Comparison of ENCODE assay signal across 8 cellular contexts in genomic region chr17:20116683-20117309, GRCh38.
DNase-seq lines count a peak whose midpoint lies in the region; ATAC-seq and TF ChIP-seq lines count a peak whose summit lies in the region.

No MANE protein-coding gene starts in this region.

- no TSS peak for BruUV-seq in Panc1 (replicated peaks; lab: Mats Ljungman, UMichigan)

- no peaks in the 10 kb centered on the region for H3K79me2 ChIP-seq in GM23338 (replicated peaks; ENCODE audit: insufficient read depth)

- H3K4me2 ChIP-seq in GM23338 = no peak overlapping the region

- POLR2A ChIA-PET in Panc1 (lab: Charles Lee) = no interaction called here

- H3K36me3 ChIP-seq in GM23338 (ENCODE audit: insufficient read depth) = no peaks in the 10 kb centered on the region
- peaks cover 4% of the 10 kb centered on the region; the same call in 1 of the 2 replicates for H3K36me3 ChIP-seq in Panc1 (ENCODE audit: control insufficient read depth, insufficient read depth, low read length)

- DNase-seq in AML-193 (lab: John Stamatoyannopoulos, UW) (peak; percentile 54 to 57), GM23338 (ENCODE audit: low spot score) (peak; percentile 89), Panc1 (ENCODE audit: low read depth, low spot score) (no peak), activated T-helper 1 cell treated with Interleukin-2 at 50 U/mL for 16 hours (ENCODE audit: low read depth) (peak; percentile 9), fibroblast of the conjunctiva (ENCODE audit: low read depth) (peak; percentile 23), pons (ENCODE audit: low spot score) (peak; percentile 79), OCI-M2 (lab: John Stamatoyannopoulos, UW; ENCODE audit: unreplicated experiment) (no peak)

- H2AFZ ChIP-seq in GM23338 = no peak overlapping the region

- no peaks in the 10 kb centered on the region for H4K20me1 ChIP-seq in GM23338 (replicated peaks; ENCODE audit: insufficient read depth)

- H3K27ac Mint-ChIP-seq in GM23338 = no peak overlapping the region

- H3K9me3 Mint-ChIP-seq in GM23338 = no peaks in the 10 kb centered on the region

- intact Hi-C loops in Panc1 (cut with micrococcal nuclease; ENCODE audit: unreplicated experiment) = loop anchor here (2.0 kb wide), 1 partner anchor 124 kb away; no protein-coding TSS in a partner anchor

- H3K4me1 ChIP-seq in GM23338 (ENCODE audit: insufficient read depth) = 0 out of 2 replicates have a peak, but pooled peaks cover under 1% of the 10 kb centered on the region
- H3K4me1 ChIP-seq in Panc1 (ENCODE audit: control insufficient read depth, insufficient read depth, low read length) = no peaks in the 10 kb centered on the region

- no peak overlapping the region for H3K4me3 Mint-ChIP-seq in GM23338

- peaks cover under 1% of the 10 kb centered on the region for H3K27me3 Mint-ChIP-seq in GM23338 (ENCODE audit: insufficient read depth, low read depth, poor library complexity)

- H3K27ac ChIP-seq in GM23338 (ENCODE audit: low read depth) = no peak overlapping the region
- H3K27ac ChIP-seq in Panc1 (ENCODE audit: low read length) = no peak overlapping the region

- H3K27me3 ChIP-seq in GM23338 (ENCODE audit: insufficient read depth) = no peaks in the 10 kb centered on the region
- H3K27me3 ChIP-seq in Panc1 (ENCODE audit: control insufficient read depth, insufficient read depth, low read length) = no peaks in the 10 kb centered on the region

- H3K4me3 ChIP-seq in GM23338 = no peak overlapping the region
- H3K4me3 ChIP-seq in Panc1 (ENCODE audit: low read depth in 2 of 2, low read length in 2 of 2) = no peak overlapping the region

- H3K4me1 Mint-ChIP-seq in GM23338 = peaks cover 5% of the 10 kb centered on the region; the same call in 2 of the 3 replicates

- CTCF ChIA-PET in Panc1 (lab: Charles Lee) = interaction anchor here (1.2 kb wide), 1 partner anchor 124 kb away, joined by 6 read pairs; no protein-coding TSS in a partner anchor

- no peaks in the 10 kb centered on the region for H3K9me3 ChIP-seq in Panc1 (ENCODE audit: control insufficient read depth, insufficient read depth, low read depth, low read length)

- ATAC-seq in GM23338 = peak; percentile 84
- peak; percentile 87 for ATAC-seq in Panc1
- ATAC-seq in GM18502 (IDR thresholded peaks at IDR 0.05; ENCODE audit: poor library complexity, unreplicated experiment) = no peak

- H3K9me2 ChIP-seq in GM23338 (ENCODE audit: insufficient read depth) = no peaks in the 10 kb centered on the region

- H3K36me3 Mint-ChIP-seq in GM23338 (ENCODE audit: low read depth) = no peaks in the 10 kb centered on the region

- peak; percentile 58 to 68 for TF ChIP-seq CTCF in GM23338 (conservative IDR thresholded peaks at IDR 0.05; ENCODE audit: low read depth in 2 of 2)
- TF ChIP-seq CTCF in Panc1 (IDR thresholded peaks at IDR 0.05) = peak; percentile 81

- in situ Hi-C loops in Panc1 (cut with HindIII; ENCODE audit: low pct_unique_long_range_greater_than_20kb, low sequenced_read_pairs) = no loop called here

- H3F3A ChIP-seq in GM23338 (replicated peaks; ENCODE audit: low read depth) = no peaks in the 10 kb centered on the region

TF ChIP-seq in GM23338, 12 proteins besides CTCF, POLR2A, EP300 and RAD21:
- TF ChIP-seq POLR2AphosphoS5 (IDR thresholded peaks at IDR 0.05; ENCODE audit: low read depth) = no peak
- no peak for TF ChIP-seq NANOG (IDR thresholded peaks at IDR 0.05; ENCODE audit: borderline replicate concordance)

Comparison
In these comparisons a context has a peak if more than half of its experiments do, and no peak if none do; other contexts are left out.
1. DNase-seq: peak in AML-193 (2 of 2), GM23338 (single experiment), activated T-helper 1 cell treated with Interleukin-2 at 50 U/mL for 16 hours (single experiment), fibroblast of the conjunctiva (single experiment) and pons (single experiment); none in Panc1 (single experiment) and OCI-M2 (single experiment).